ENCODE assay signal across 8 cellular contexts in the genomic region with DNA sequence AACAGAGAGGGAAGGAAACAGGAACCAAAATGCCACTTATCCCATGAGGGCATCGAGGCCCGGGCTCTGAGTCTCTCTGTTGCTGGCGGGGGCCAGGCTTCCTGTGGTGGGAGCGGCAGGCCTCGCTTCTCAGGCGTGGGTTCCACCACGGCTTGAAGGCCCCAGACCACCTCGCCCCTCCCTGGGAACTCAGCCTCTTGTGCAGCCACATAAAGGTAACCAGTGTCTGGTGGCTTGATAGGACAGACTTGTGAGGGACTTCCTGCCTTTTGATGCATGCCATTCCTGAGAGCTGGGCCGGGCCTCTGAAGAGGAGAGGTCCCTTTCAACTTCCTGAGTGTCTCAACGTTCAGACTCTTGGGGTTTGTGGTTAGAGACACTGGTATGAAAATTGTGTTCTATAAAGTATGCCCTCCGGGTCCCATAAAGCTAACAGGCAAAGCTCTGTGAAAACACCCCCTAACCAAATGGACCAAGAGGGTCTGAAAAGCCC. TPM values are rescaled to one million over a fixed set of nuclear protein-coding genes. Genes with fewer than 3 reads are reported as not detected.
DNase-seq lines count a peak whose midpoint lies in the region; ATAC-seq and TF ChIP-seq lines count a peak whose summit lies in the region.
"Not testable (repeated sequence)": the region's sequence is repeated elsewhere in the genome, so short reads cannot be mapped to it uniquely, and the experiment has no call there.

No MANE protein-coding gene starts in this region.

- not testable (repeated sequence) for H3K9me3 ChIP-seq in CD4-positive, alpha-beta memory T cell (ENCODE audit: control insufficient read depth in 1 of 2, low read length in 2 of 2); SU-DHL-6 (ENCODE audit: insufficient read depth, low read length)

- H3K4me1 Mint-ChIP-seq in CD4-positive, alpha-beta memory T cell: peaks cover 31 to 50% (median 42%) of the 10 kb centered on the region in 4 donors
- peaks cover 46% of the 10 kb centered on the region for H3K4me1 Mint-ChIP-seq in central memory CD8-positive, alpha-beta T cell
- peaks cover 41% of the 10 kb centered on the region for H3K4me1 Mint-ChIP-seq in osteocyte (ENCODE audit: unreplicated experiment)

- H3K4me3 Mint-ChIP-seq in CD4-positive, alpha-beta memory T cell: peak overlapping the region; percentile 77 to 87 (median 84)
- peak overlapping the region; percentile 73 for H3K4me3 Mint-ChIP-seq in central memory CD8-positive, alpha-beta T cell
- not testable (repeated sequence) for H3K4me3 Mint-ChIP-seq in osteocyte (ENCODE audit: unreplicated experiment)

- H3K9me3 Mint-ChIP-seq in CD4-positive, alpha-beta memory T cell; central memory CD8-positive, alpha-beta T cell; osteocyte (ENCODE audit: unreplicated experiment): not testable (repeated sequence)

- H3K4me3 ChIP-seq in CD4-positive, alpha-beta memory T cell (ENCODE audit: low read length in 2 of 2): not testable (repeated sequence)
- peak overlapping the region; percentile 32 for H3K4me3 ChIP-seq in SU-DHL-6 (ENCODE audit: insufficient read depth, low read length, poor library complexity, severe bottlenecking)

- peak overlapping the region; percentile 97 for H2AFZ ChIP-seq in SU-DHL-6 (ENCODE audit: low read depth, low read length, severe bottlenecking)

- not testable (repeated sequence) for H4K20me1 ChIP-seq in SU-DHL-6 (ENCODE audit: low read depth, low read length)

- H3K27me3 Mint-ChIP-seq in CD4-positive, alpha-beta memory T cell; central memory CD8-positive, alpha-beta T cell; osteocyte (ENCODE audit: unreplicated experiment): not testable (repeated sequence)

- peak overlapping the region; percentile 54 for H3K9ac ChIP-seq in SU-DHL-6 (ENCODE audit: low read length)

- H3K36me3 ChIP-seq in CD4-positive, alpha-beta memory T cell (ENCODE audit: insufficient read depth, low read length); SU-DHL-6 (ENCODE audit: low read length): not testable (repeated sequence)

- peak; percentile 74 for ATAC-seq in GM18909 (IDR thresholded peaks at IDR 0.05; ENCODE audit: poor library complexity, unreplicated experiment)
- ATAC-seq in HG02623 (IDR thresholded peaks at IDR 0.05; ENCODE audit: unreplicated experiment): peak; percentile 59
- ATAC-seq in HG03571 (IDR thresholded peaks at IDR 0.05; ENCODE audit: unreplicated experiment): peak; percentile 68
- peak; percentile 95 for ATAC-seq in central memory CD8-positive, alpha-beta T cell (replicated peaks; ENCODE audit: extremely low read depth, poor library complexity, severe bottlenecking)

- H3F3A ChIP-seq in SU-DHL-6 (ENCODE audit: insufficient read depth): peaks cover 27% of the 10 kb centered on the region

- not testable (repeated sequence) for H3K36me3 Mint-ChIP-seq in CD4-positive, alpha-beta memory T cell; central memory CD8-positive, alpha-beta T cell (ENCODE audit: insufficient read depth); osteocyte (ENCODE audit: unreplicated experiment)

- peak in 4 of 5 donors; percentile 27 to 52 (median 36) for DNase-seq in CD4-positive, alpha-beta memory T cell
- peak; percentile 63 for DNase-seq in activated CD8-positive, alpha-beta memory T cell treated with anti-CD3 and anti-CD28 coated beads, Interleukin-2, amount 50 U/mL, for 48 hours
- DNase-seq in central memory CD8-positive, alpha-beta T cell (ENCODE audit: low spot score in 2 of 2): peak in 1 of 2 donors; percentile 41
- DNase-seq in osteocyte (ENCODE audit: extremely low spot score, unreplicated experiment): peak; percentile 78

- H3K27me3 ChIP-seq in CD4-positive, alpha-beta memory T cell (ENCODE audit: insufficient read depth, low read length); SU-DHL-6 (ENCODE audit: low read length): not testable (repeated sequence)

- not testable (repeated sequence) for TF ChIP-seq CTCF in SU-DHL-6 (IDR thresholded peaks at IDR 0.05; ENCODE audit: insufficient read depth, low read length, poor library complexity, severe bottlenecking); osteocyte (IDR thresholded peaks at IDR 0.05)

- POLR2A ChIA-PET in CD4-positive, alpha-beta memory T cell (lab: Charles Lee; ENCODE audit: partially characterized antibody): not testable (repeated sequence)

- CTCF ChIA-PET in CD4-positive, alpha-beta memory T cell (lab: Charles Lee; ENCODE audit: partially characterized antibody): interaction anchor here (1.2 kb wide), 1 partner anchor 30 kb away, joined by 5 read pairs; no protein-coding TSS in a partner anchor

- H3K4me1 ChIP-seq in CD4-positive, alpha-beta memory T cell (ENCODE audit: insufficient read depth, low read length): peaks cover 37% of the 10 kb centered on the region

- peak overlapping the region; percentile 27 to 90 (median 81) for H3K27ac Mint-ChIP-seq in CD4-positive, alpha-beta memory T cell
- H3K27ac Mint-ChIP-seq in central memory CD8-positive, alpha-beta T cell (ENCODE audit: low read depth): peak overlapping the region; percentile 92
- H3K27ac Mint-ChIP-seq in osteocyte (ENCODE audit: unreplicated experiment): peak overlapping the region; percentile 60

- H3K79me2 ChIP-seq in SU-DHL-6 (ENCODE audit: insufficient read depth, low read length): not testable (repeated sequence)

- intact Hi-C loops in CD4-positive, alpha-beta memory T cell (cut with micrococcal nuclease): not testable (repeated sequence)

- H3K4me2 ChIP-seq in SU-DHL-6 (ENCODE audit: low read depth, low read length, poor library complexity, severe bottlenecking): peak overlapping the region; percentile 54

- H3K27ac ChIP-seq in CD4-positive, alpha-beta memory T cell (ENCODE audit: low read depth, low read length): not testable (repeated sequence)
- peak overlapping the region; percentile 80 for H3K27ac ChIP-seq in SU-DHL-6 (ENCODE audit: low read depth, low read length)

- not testable (repeated sequence) for H3K9me2 ChIP-seq in SU-DHL-6 (replicated peaks; ENCODE audit: insufficient read depth, low read length)

RNA-seq across cellular contexts. Expression of a gene that starts 51.6 kb away (rescaled TPM):
- 10 to 100 TPM; 12.6 to 14.7 TPM for total RNA-seq in CD4-positive, alpha-beta memory T cell
- polyA plus RNA-seq in CD4-positive, alpha-beta memory T cell: 10 to 100 TPM; 23.5 to 34.1 TPM
- total RNA-seq in osteocyte: 95.0 and 102 TPM in 2 replicates
